Comparison of ENCODE assay signal across 8 cellular contexts in the genomic region with DNA sequence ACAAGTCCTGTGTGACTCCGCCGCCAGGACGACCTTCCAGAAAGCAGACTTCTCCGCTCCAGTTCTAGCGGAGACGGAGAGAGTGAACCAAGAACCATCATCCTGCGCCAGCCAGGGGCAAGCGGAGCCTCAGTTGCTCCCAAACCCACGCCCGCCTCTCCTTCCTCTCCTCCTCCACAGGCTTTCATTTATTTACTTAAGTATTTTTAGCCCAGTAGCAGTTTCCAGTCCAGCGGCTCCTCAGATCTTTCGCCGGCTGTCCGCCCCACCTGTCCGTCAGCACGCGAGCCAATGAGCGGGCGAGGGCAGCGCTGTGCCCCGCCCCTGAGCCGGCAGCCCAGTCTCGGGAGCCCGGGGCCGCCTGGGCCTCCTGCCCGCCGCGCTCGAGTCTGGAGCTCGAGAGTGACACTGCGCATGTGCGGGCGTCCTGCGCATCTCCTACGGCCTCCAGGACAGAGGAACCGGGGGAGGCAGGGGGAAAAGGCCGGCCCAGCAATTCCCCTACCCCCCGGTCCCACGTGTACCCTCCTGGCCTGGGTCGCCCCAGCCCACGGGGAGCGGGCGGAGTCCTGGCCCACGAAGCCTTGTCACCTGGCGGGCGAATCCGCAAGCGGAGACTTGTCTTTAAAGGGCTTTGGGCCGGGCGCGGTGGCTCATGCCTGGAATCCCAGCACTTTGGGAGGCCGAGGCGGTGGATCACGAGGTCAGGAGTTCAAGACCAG. TPM values are rescaled to one million over a fixed set of nuclear protein-coding genes. Genes with fewer than 3 reads are reported as not detected.
DNase-seq lines count a peak whose midpoint lies in the region; ATAC-seq and TF ChIP-seq lines count a peak whose summit lies in the region.

A gene (plus strand): TSS at position 425 of the 722 bp plus-strand sequence.

- POLR2A ChIA-PET in activated CD4-positive, alpha-beta memory T cell treated with anti-CD3 and anti-CD28 coated beads for 36 hours (lab: Charles Lee) = interaction anchor here (0.6 to 2.2 kb wide), 10 partner anchors 14 to 878 kb away, joined by 3 to 11 read pairs (median 3); a partner anchor contains a TSS

- H3K4me3 Mint-ChIP-seq in CD4-positive, CD25-positive, alpha-beta regulatory T cell = peak within 1 kb of the TSS; percentile 74 to 95 (median 92)
- peak within 1 kb of the TSS; percentile 83 for H3K4me3 Mint-ChIP-seq in activated CD4-positive, alpha-beta memory T cell treated with anti-CD3 and anti-CD28 coated beads for 36 hours

- H3K9me3 ChIP-seq in CD4-positive, CD25-positive, alpha-beta regulatory T cell (ENCODE audit: control insufficient read depth in 2 of 2, low read length in 2 of 2) = no peaks in the 10 kb centered on the region
- H3K9me3 ChIP-seq in duodenal mucosa (ENCODE audit: control insufficient read depth in 1 of 2, low read length in 2 of 2) (no peaks in the 10 kb centered on the region), lower lobe of right lung (no peaks in the 10 kb centered on the region)

- no peaks in the 10 kb centered on the region for H3K36me3 Mint-ChIP-seq in CD4-positive, CD25-positive, alpha-beta regulatory T cell
- no peaks in the 10 kb centered on the region for H3K36me3 Mint-ChIP-seq in activated CD4-positive, alpha-beta memory T cell treated with anti-CD3 and anti-CD28 coated beads for 36 hours

- H3K27ac Mint-ChIP-seq in CD4-positive, CD25-positive, alpha-beta regulatory T cell = peak within 1 kb of the TSS; percentile 48 to 87 (median 77)
- H3K27ac Mint-ChIP-seq in activated CD4-positive, alpha-beta memory T cell treated with anti-CD3 and anti-CD28 coated beads for 36 hours = peak within 1 kb of the TSS; percentile 33

- H3K27ac ChIP-seq in CD4-positive, CD25-positive, alpha-beta regulatory T cell (ENCODE audit: insufficient read depth, low read length, poor library complexity, severe bottlenecking) = peak within 1 kb of the TSS; percentile 44
- H3K27ac ChIP-seq in duodenal mucosa (ENCODE audit: low read depth, low read length) (peak within 1 kb of the TSS; percentile 67), lower lobe of right lung (peak within 1 kb of the TSS; percentile 83)

- peak; percentile 96 to 97 for ATAC-seq in CD4-positive, CD25-positive, alpha-beta regulatory T cell (ENCODE audit: low read depth in 2 of 2)
- peak; percentile 92 for ATAC-seq in GM19438 (IDR thresholded peaks at IDR 0.05; ENCODE audit: low read depth, unreplicated experiment)
- ATAC-seq in HG03571 (IDR thresholded peaks at IDR 0.05; ENCODE audit: unreplicated experiment) = peak; percentile 96
- peak; percentile 99 for ATAC-seq in lower lobe of right lung

- peaks cover 7% of the 10 kb centered on the region for H3K27me3 Mint-ChIP-seq in CD4-positive, CD25-positive, alpha-beta regulatory T cell
- H3K27me3 Mint-ChIP-seq in activated CD4-positive, alpha-beta memory T cell treated with anti-CD3 and anti-CD28 coated beads for 36 hours = no peaks in the 10 kb centered on the region

- DNase-seq in CD4-positive, CD25-positive, alpha-beta regulatory T cell = peak; percentile 86 to 93 (median 89)
- peak; percentile 99 for DNase-seq in NCI-H82 (lab: John Stamatoyannopoulos, UW)
- peak; percentile 94 for DNase-seq in activated CD4-positive, alpha-beta memory T cell treated with anti-CD3 and anti-CD28 coated beads for 36 hours
- peak; percentile 99 for DNase-seq in lower lobe of right lung
- DNase-seq in stimulated activated CD4-positive, alpha-beta T cell treated with anti-CD3 and anti-CD28 coated beads, TNF-alpha, amount 100 ng/mL, for 1 hour (ENCODE audit: low read depth in 3 of 3, low spot score in 1 of 3) = peak; percentile 81 to 83 (median 82)

- peaks cover 19% of the 10 kb centered on the region for H3K4me1 ChIP-seq in CD4-positive, CD25-positive, alpha-beta regulatory T cell (ENCODE audit: control insufficient read depth, insufficient read depth, low read length, poor library complexity, severe bottlenecking)
- H3K4me1 ChIP-seq in duodenal mucosa (ENCODE audit: control insufficient read depth in 1 of 2, insufficient read depth in 2 of 2, low read length in 2 of 2) = peaks cover 3 to 17% of the 10 kb centered on the region in 2 donors
- H3K4me1 ChIP-seq in lower lobe of right lung = peaks cover 10% of the 10 kb centered on the region

- no peak for TF ChIP-seq CTCF in lower lobe of right lung (IDR thresholded peaks at IDR 0.05)

- no peaks in the 10 kb centered on the region for H3K36me3 ChIP-seq in CD4-positive, CD25-positive, alpha-beta regulatory T cell (ENCODE audit: control insufficient read depth, insufficient read depth, low read length)
- H3K36me3 ChIP-seq in duodenal mucosa (ENCODE audit: control insufficient read depth in 1 of 2, insufficient read depth in 2 of 2, low read length in 2 of 2) = peaks cover 0 to 4% of the 10 kb centered on the region in 2 donors
- no peaks in the 10 kb centered on the region for H3K36me3 ChIP-seq in lower lobe of right lung

- peaks cover 0 to 25% (median 15%) of the 10 kb centered on the region in 4 donors for H3K4me1 Mint-ChIP-seq in CD4-positive, CD25-positive, alpha-beta regulatory T cell
- H3K4me1 Mint-ChIP-seq in activated CD4-positive, alpha-beta memory T cell treated with anti-CD3 and anti-CD28 coated beads for 36 hours (ENCODE audit: low read depth) = peaks cover 11% of the 10 kb centered on the region

- peak within 1 kb of the TSS; percentile 81 for H3K4me3 ChIP-seq in CD4-positive, CD25-positive, alpha-beta regulatory T cell (ENCODE audit: low read depth, low read length)
- H3K4me3 ChIP-seq in duodenal mucosa (ENCODE audit: low read depth in 1 of 2, low read length in 2 of 2) = peak within 1 kb of the TSS; percentile 84 to 95
- H3K4me3 ChIP-seq in lower lobe of right lung = peak within 1 kb of the TSS; percentile 76

- no peaks in the 10 kb centered on the region for H3K27me3 ChIP-seq in CD4-positive, CD25-positive, alpha-beta regulatory T cell (ENCODE audit: control insufficient read depth, insufficient read depth, low read length)
- no peaks in the 10 kb centered on the region for H3K27me3 ChIP-seq in duodenal mucosa (ENCODE audit: control insufficient read depth in 1 of 2, insufficient read depth in 2 of 2, low read length in 2 of 2)
- no peaks in the 10 kb centered on the region for H3K27me3 ChIP-seq in lower lobe of right lung (ENCODE audit: low read depth)

- no peaks in the 10 kb centered on the region for H3K9me3 Mint-ChIP-seq in CD4-positive, CD25-positive, alpha-beta regulatory T cell
- no peaks in the 10 kb centered on the region for H3K9me3 Mint-ChIP-seq in activated CD4-positive, alpha-beta memory T cell treated with anti-CD3 and anti-CD28 coated beads for 36 hours

- intact Hi-C loops in activated CD4-positive, alpha-beta memory T cell treated with anti-CD3 and anti-CD28 coated beads for 36 hours (cut with micrococcal nuclease) = loop anchor here (1.0 to 10.0 kb wide), 4 partner anchors 17 to 261 kb away; a partner anchor contains a TSS
- intact Hi-C loops in lower lobe of right lung (cut with DNase I) = no loop called here

- peak within 1 kb of the TSS; percentile 79 to 84 for H3K9ac ChIP-seq in duodenal mucosa (ENCODE audit: low read depth in 1 of 2, low read length in 2 of 2)

- CTCF ChIA-PET in activated CD4-positive, alpha-beta memory T cell treated with anti-CD3 and anti-CD28 coated beads for 36 hours (lab: Charles Lee) = interaction anchor here (0.6 to 4.0 kb wide), 10 partner anchors 11 to 260 kb away, joined by 3 to 32 read pairs (median 6); no protein-coding TSS in a partner anchor

RNA-seq across cellular contexts. Expression of the gene that starts here (rescaled TPM):
- total RNA-seq in CD4-positive, CD25-positive, alpha-beta regulatory T cell = not detected
- under 1 TPM in 1 of 4 donors, not detected in 3; 0.42 TPM for polyA plus RNA-seq in CD4-positive, CD25-positive, alpha-beta regulatory T cell
- total RNA-seq in activated CD4-positive, alpha-beta memory T cell treated with anti-CD3 and anti-CD28 coated beads for 36 hours = not detected
- total RNA-seq in lower lobe of right lung = not detected

Comparison
In these comparisons a context has a peak if more than half of its experiments do, and no peak if none do; other contexts are left out.
1. Peak in every context shown above with its lines: DNase-seq, ATAC-seq, H3K4me3 ChIP-seq and H3K27ac ChIP-seq.
2. Peak in DNase-seq, ATAC-seq, H3K4me3 ChIP-seq and H3K27ac ChIP-seq in CD4-positive, CD25-positive, alpha-beta regulatory T cell; RNA of the gene not detected or under 1 TPM.
3. Peak in DNase-seq in activated CD4-positive, alpha-beta memory T cell treated with anti-CD3 and anti-CD28 coated beads for 36 hours; RNA of the gene not detected or under 1 TPM.
4. Peak in DNase-seq, ATAC-seq, H3K4me3 ChIP-seq and H3K27ac ChIP-seq in lower lobe of right lung; RNA of the gene not detected or under 1 TPM.